In the genomic region with DNA sequence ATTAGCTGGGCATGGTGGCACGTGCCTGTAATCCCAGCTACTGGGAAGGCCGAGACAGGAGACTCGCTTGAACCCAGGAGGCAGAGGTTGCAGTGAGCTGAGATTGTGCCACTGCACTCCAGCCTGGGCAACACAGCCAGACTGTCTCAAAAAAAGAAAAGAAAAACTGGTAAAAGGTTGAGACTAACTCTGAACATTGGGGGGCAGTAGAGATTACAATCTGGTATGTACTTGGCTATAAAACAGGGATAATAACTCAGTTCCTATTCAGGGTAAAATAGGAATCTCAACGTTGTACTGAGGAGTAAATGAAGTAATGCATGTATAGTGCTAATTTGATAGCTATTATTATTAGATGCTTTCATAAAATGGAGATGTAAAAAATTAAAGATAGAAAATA, we compare ENCODE assay signal across 14 cellular contexts. TPM values are rescaled to one million over a fixed set of nuclear protein-coding genes. Genes with fewer than 3 reads are reported as not detected.
A peak's percentile ranks its signal among the peaks of the same experiment; 100 is the strongest.
DNase-seq lines count a peak whose midpoint lies in the region; ATAC-seq and TF ChIP-seq lines count a peak whose summit lies in the region.
"Had no signal": no experiment of that assay in that cellular context is flagged by ENCODE, and none has a peak within 500 bp of the region (broad histone marks: within the 10 kb centered on the region; RNA-seq: fewer than 3 reads in every experiment).

No MANE protein-coding gene starts in this region.

- TF ChIP-seq POLR2A in right lobe of liver (IDR thresholded peaks at IDR 0.05) = no peak

- no peak overlapping the region for H3K27ac ChIP-seq in HEK293 (ENCODE audit: extremely low read depth, low read depth, low read length)
- no peak overlapping the region for H3K27ac ChIP-seq in right lobe of liver

- CTCF ChIA-PET in HEK293 (lab: Yijun Ruan, JAX) = interaction anchor here (0.5 to 1.2 kb wide), 4 partner anchors 9 to 380 kb away, joined by 3 to 5 read pairs (median 4); no protein-coding TSS in a partner anchor

- intact Hi-C loops in right lobe of liver (cut with DNase I) = no loop called here

- no peak overlapping the region for H3K4me3 ChIP-seq in HEK293 (ENCODE audit: low read depth, low read length)
- no peak overlapping the region for H3K4me3 ChIP-seq in adipocyte (ENCODE audit: low read length)
- no peak overlapping the region for H3K4me3 ChIP-seq in right lobe of liver

- H3K27me3 ChIP-seq in adipocyte (replicated peaks; ENCODE audit: control insufficient read depth, insufficient read depth, low read length) = peaks cover 2% of the 10 kb centered on the region
- H3K27me3 ChIP-seq in right lobe of liver = no peaks in the 10 kb centered on the region

- POLR2A ChIA-PET in HEK293 (lab: Yijun Ruan, JAX) = no interaction called here

- no peak overlapping the region for H3K9ac ChIP-seq in adipocyte (ENCODE audit: low read length)

- H3K9me3 ChIP-seq in HEK293 (ENCODE audit: control insufficient read depth, insufficient read depth, low read depth, low read length) (no peaks in the 10 kb centered on the region), adipocyte (ENCODE audit: control insufficient read depth, low read length) (no peaks in the 10 kb centered on the region), right lobe of liver (no peaks in the 10 kb centered on the region)

- 23% methylated on average over 4 of the region's 4 CpGs for WGBS in right lobe of liver (ENCODE audit: insufficient coverage, low coverage, low lambda C conversion rate, missing lambda C conversion rate)

- DNase-seq in AG20443 (ENCODE audit: low spot score) = peak; percentile 6
- peak; percentile 3 for DNase-seq in adipocyte (ENCODE audit: low read depth)
- no peak for DNase-seq in right lobe of liver
- DNase-seq in stimulated activated CD4-positive, alpha-beta T cell treated with anti-CD3 and anti-CD28 coated beads, Interleukin-2, amount 100 ng/mL, for 24 hours = no peak
- DNase-seq in SK-N-DZ (ENCODE audit: low spot score) = no peak
- DNase-seq in T-helper 9 cell = no peak
- no peak for DNase-seq in COLO668 (lab: John Stamatoyannopoulos, UW; ENCODE audit: unreplicated experiment)
- DNase-seq: activated CD4-positive, CD25-positive, alpha-beta regulatory T cell treated with anti-CD3 and anti-CD28 coated beads, Interleukin-2, amount 50 U/mL, for 72 hours; activated gamma-delta T cell; DMS153; hippocampal formation; nephron progenitor cell; stimulated activated CD4-positive, alpha-beta T cell treated with anti-CD3 and anti-CD28 coated beads, Interleukin-4, amount 100 ng/mL, for 1 hour had no signal

- peak in 3 of 4 donors; percentile 38 to 46 (median 39) for ATAC-seq in right lobe of liver

- no peaks in the 10 kb centered on the region for H3K4me1 ChIP-seq in HEK293 (ENCODE audit: control insufficient read depth, insufficient read depth, low read length)
- H3K4me1 ChIP-seq in adipocyte (ENCODE audit: control insufficient read depth, insufficient read depth, low read length) = peaks cover 2% of the 10 kb centered on the region
- no peaks in the 10 kb centered on the region for H3K4me1 ChIP-seq in right lobe of liver

- TF ChIP-seq CTCF in HEK293 (tag by site-specific recombination; IDR thresholded peaks at IDR 0.05) = no peak
- TF ChIP-seq CTCF in right lobe of liver (IDR thresholded peaks at IDR 0.05) = peak in 3 of 4 donors; percentile 20 to 33 (median 24)

- H3K36me3 ChIP-seq in HEK293 (ENCODE audit: control insufficient read depth in 2 of 2, insufficient read depth in 1 of 2, low read length in 2 of 2) (no peaks in the 10 kb centered on the region), adipocyte (ENCODE audit: control insufficient read depth, insufficient read depth, low read length, severe bottlenecking) (no peaks in the 10 kb centered on the region), right lobe of liver (no peaks in the 10 kb centered on the region)

TF ChIP-seq in HEK293, 187 proteins besides CTCF, POLR2A, EP300 and RAD21:
- 0 out of 2 replicates have a peak, but pooled peaks have one; percentile 3 for TF ChIP-seq ZNF654 (tag by site-specific recombination; IDR thresholded peaks at IDR 0.05; ENCODE audit: low read depth)
- TF ChIP-seq ZNF521 (tag by site-specific recombination; IDR thresholded peaks at IDR 0.05) = no peak
- no peak for TF ChIP-seq BCL11A (tag by site-specific recombination; IDR thresholded peaks at IDR 0.05; ENCODE audit: low read depth)

RNA-seq across cellular contexts. Expression of gene KLF8, which starts 12.5 kb away (rescaled TPM):
- under 1 TPM; 0.44 to 0.61 (median 0.52) TPM for total RNA-seq in right lobe of liver
- not detected in 2 replicates for polyA plus RNA-seq in SK-N-DZ (2014; cell fraction: cytosol; rRNA removed)
- 0.20 TPM in 1 of 2 replicates, not detected in the other for polyA plus RNA-seq in SK-N-DZ (2014; cell fraction: nucleus; rRNA removed)

Comparison
In these comparisons a context has a peak if more than half of its experiments do, and no peak if none do; other contexts are left out.
1. DNase-seq: peak in AG20443 (single experiment) and adipocyte (single experiment); none in right lobe of liver (0 of 3), stimulated activated CD4-positive, alpha-beta T cell treated with anti-CD3 and anti-CD28 coated beads, Interleukin-2, amount 100 ng/mL, for 24 hours (0 of 2), SK-N-DZ (single experiment), T-helper 9 cell (single experiment) and COLO668 (single experiment).